8 cellular contexts compared by ENCODE assay signal in the genomic region with DNA sequence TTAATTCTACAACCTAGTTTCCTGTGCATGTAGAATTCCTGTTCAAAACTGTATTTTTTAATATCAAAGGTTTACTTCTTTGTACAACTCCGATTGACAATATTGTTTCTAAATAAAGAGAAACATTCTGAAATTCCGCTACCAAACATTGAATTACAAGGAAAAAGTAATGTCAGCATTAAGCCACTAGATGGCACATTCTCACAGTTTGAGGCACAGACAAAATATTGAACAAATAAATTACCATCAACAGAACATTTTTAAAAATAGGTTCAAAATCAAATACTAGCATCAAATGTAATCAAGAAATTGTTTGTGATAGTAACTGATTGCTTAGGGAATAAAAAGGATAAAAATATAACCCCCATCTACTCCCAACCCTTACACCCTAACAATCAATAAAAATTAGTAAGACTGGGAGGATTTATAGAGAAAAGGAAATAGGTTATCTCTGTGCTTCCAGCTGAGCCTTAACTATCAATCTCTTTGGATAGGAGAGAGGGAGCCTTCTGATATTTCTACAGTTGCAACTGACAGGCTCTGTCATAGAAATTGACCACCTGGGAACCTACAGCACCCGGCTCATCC.
DNase-seq lines count a peak whose midpoint lies in the region; ATAC-seq and TF ChIP-seq lines count a peak whose summit lies in the region.

No MANE protein-coding gene starts in this region.

- TF ChIP-seq POLR2A in uterus (IDR thresholded peaks at IDR 0.05) = no peak

- intact Hi-C loops in uterus (cut with DNase I; ENCODE audit: low total_unique reads) = loop anchor here (10.0 kb wide), 1 partner anchor 461 kb away; no protein-coding TSS in a partner anchor

- no peak overlapping the region for H2AFZ ChIP-seq in Loucy (ENCODE audit: low read length)

- no peak overlapping the region for H3K4me2 ChIP-seq in Loucy (ENCODE audit: low read depth, low read length, poor library complexity, severe bottlenecking)

- H3K27me3 ChIP-seq in Loucy (ENCODE audit: insufficient read depth, low read length, poor library complexity, severe bottlenecking) (no peaks in the 10 kb centered on the region), uterus (no peaks in the 10 kb centered on the region)

- H3K27ac ChIP-seq in uterus = no peak overlapping the region

- H3F3A ChIP-seq in Loucy (ENCODE audit: low read depth) = no peaks in the 10 kb centered on the region

- no peaks in the 10 kb centered on the region for H3K79me2 ChIP-seq in Loucy (ENCODE audit: insufficient read depth, low read length)

- no peak overlapping the region for H3K4me3 ChIP-seq in Loucy (ENCODE audit: low read length, poor library complexity, severe bottlenecking)
- H3K4me3 ChIP-seq in WI38 (ENCODE audit: low read depth, low read length) = no peak overlapping the region
- no peak overlapping the region for H3K4me3 ChIP-seq in uterus

- no peaks in the 10 kb centered on the region for H3K36me3 ChIP-seq in Loucy (ENCODE audit: insufficient read depth, low read length)
- no peaks in the 10 kb centered on the region for H3K36me3 ChIP-seq in uterus

- no peak for ATAC-seq in GM21717 (IDR thresholded peaks at IDR 0.05; ENCODE audit: unreplicated experiment)

- TF ChIP-seq CTCF in Loucy (conservative IDR thresholded peaks at IDR 0.05; ENCODE audit: low read length) (peak; percentile 80), WI38 (IDR thresholded peaks at IDR 0.05; ENCODE audit: low read depth, low read length) (peak; percentile 50; the same call in 1 of the 2 replicates), uterus (IDR thresholded peaks at IDR 0.05) (peak; percentile 62 to 69 (median 64))

- H3K9me3 ChIP-seq in Loucy (ENCODE audit: insufficient read depth, low read depth, low read length) = no peaks in the 10 kb centered on the region
- no peaks in the 10 kb centered on the region for H3K9me3 ChIP-seq in uterus

- no peaks in the 10 kb centered on the region for H4K20me1 ChIP-seq in Loucy (ENCODE audit: insufficient read depth, low read length, poor library complexity, severe bottlenecking)

- no peaks in the 10 kb centered on the region for H3K9me2 ChIP-seq in Loucy (replicated peaks; ENCODE audit: low read depth, low read length)

- H3K9ac ChIP-seq in Loucy (ENCODE audit: low read depth, low read length, poor library complexity, severe bottlenecking) = no peak overlapping the region

- DNase-seq in ELR (ENCODE audit: low read depth) = peak; percentile 46
- peak; percentile 35 for DNase-seq in iris pigment epithelial cell (ENCODE audit: low read depth)
- no peak for DNase-seq in uterus
- no peak for DNase-seq in activated CD8-positive, alpha-beta memory T cell treated with anti-CD3 and anti-CD28 coated beads, Interleukin-2, amount 50 U/mL, for 48 hours
- no peak for DNase-seq in mesenteric fat pad (ENCODE audit: low spot score)

- H3K4me1 ChIP-seq in Loucy (ENCODE audit: insufficient read depth, low read length, poor library complexity, severe bottlenecking) (no peaks in the 10 kb centered on the region), uterus (no peaks in the 10 kb centered on the region)

Comparison
In these comparisons a context has a peak if more than half of its experiments do, and no peak if none do; other contexts are left out.
1. DNase-seq: peak in ELR (single experiment) and iris pigment epithelial cell (single experiment); none in uterus (0 of 2), activated CD8-positive, alpha-beta memory T cell treated with anti-CD3 and anti-CD28 coated beads, Interleukin-2, amount 50 U/mL, for 48 hours (single experiment) and mesenteric fat pad (single experiment).
2. Peak in every context shown above with its lines, with median percentiles within 50 percentile points of each other: CTCF ChIP-seq.